ENCODE assay signal across 17 cellular contexts in genomic region chr6:111329882-111330633, GRCh38.
DNase-seq lines count a peak whose midpoint lies in the region; ATAC-seq and TF ChIP-seq lines count a peak whose summit lies in the region.
"Had no signal": no experiment of that assay in that cellular context is flagged by ENCODE, and none has a peak within 500 bp of the region (broad histone marks: within the 10 kb centered on the region; RNA-seq: fewer than 3 reads in every experiment).

No MANE protein-coding gene starts in this region.

- 91 to 98% methylated on average over 3 of the region's 3 CpGs for WGBS in testis, 2 donors

- no peak for DNase-seq in MCF 10A (ENCODE audit: unreplicated experiment)
- DNase-seq in breast epithelium (ENCODE audit: low spot score in 2 of 2) = no peak
- no peak for DNase-seq in NCI-H82 treated with DMSO at 0.1 percent for 48 hours (lab: John Stamatoyannopoulos, UW; ENCODE audit: unreplicated experiment)
- no peak for DNase-seq in inferior parietal cortex (ENCODE audit: extremely low spot score)
- no peak for DNase-seq in testis
- DNase-seq in mesenteric fat pad (ENCODE audit: low spot score) = no peak
- DNase-seq: 8988T; activated naive CD4-positive, alpha-beta T cell treated with Interleukin-2 at 50 U/mL for 16 hours; heart right ventricle; lower lobe of right lung; NCI-H1048; NCI-H226; PC-9; small intestine had no signal

- peak; percentile 84 for ATAC-seq in GM21737 (IDR thresholded peaks at IDR 0.05; ENCODE audit: unreplicated experiment)
- ATAC-seq in HG03354 (IDR thresholded peaks at IDR 0.05; ENCODE audit: poor library complexity, severe bottlenecking, unreplicated experiment) = peak; percentile 64
- ATAC-seq: heart right ventricle, lower lobe of right lung had no signal

- CTCF ChIA-PET in MCF 10A (lab: Yijun Ruan, JAX) = no interaction called here

- H3K9me3 ChIP-seq in breast epithelium = no peaks in the 10 kb centered on the region
- no peaks in the 10 kb centered on the region for H3K9me3 ChIP-seq in testis
- H3K9me3 ChIP-seq: lower lobe of right lung had no signal

- BruUV-seq in MCF 10A (replicated peaks; lab: Mats Ljungman, UMichigan) = no TSS peak

- H3K4me1 Mint-ChIP-seq in MCF 10A (ENCODE audit: insufficient read depth, unreplicated experiment) = no peaks in the 10 kb centered on the region
- H3K4me1 Mint-ChIP-seq: neural progenitor cell had no signal

- no peak overlapping the region for H3K4me3 Mint-ChIP-seq in MCF 10A (ENCODE audit: unreplicated experiment)
- H3K4me3 Mint-ChIP-seq: neural progenitor cell had no signal

- no peak overlapping the region for H3K4me3 ChIP-seq in breast epithelium
- no peak overlapping the region for H3K4me3 ChIP-seq in testis
- H3K4me3 ChIP-seq: heart right ventricle, lower lobe of right lung, neural progenitor cell, PC-9 had no signal

- H3K27me3 ChIP-seq in breast epithelium (no peaks in the 10 kb centered on the region), testis (no peaks in the 10 kb centered on the region)
- H3K27me3 ChIP-seq: heart right ventricle, neural progenitor cell had no signal

- POLR2A ChIA-PET in MCF 10A (lab: Yijun Ruan, JAX) = no interaction called here

- H3K4me1 ChIP-seq in breast epithelium = no peaks in the 10 kb centered on the region
- no peaks in the 10 kb centered on the region for H3K4me1 ChIP-seq in testis
- H3K4me1 ChIP-seq: heart right ventricle, lower lobe of right lung, neural progenitor cell had no signal

- H3K27me3 Mint-ChIP-seq in MCF 10A (ENCODE audit: insufficient read depth, unreplicated experiment) = no peaks in the 10 kb centered on the region

- intact Hi-C loops in MCF 10A (cut with micrococcal nuclease) = no loop called here
- intact Hi-C loops in breast epithelium (cut with DNase I; ENCODE audit: low total_unique reads) = no loop called here
- intact Hi-C loops in testis (cut with DNase I; ENCODE audit: low total_unique reads) = no loop called here

- H3K27ac Mint-ChIP-seq in MCF 10A (ENCODE audit: low read depth, unreplicated experiment) = peak overlapping the region; percentile 2
- H3K27ac Mint-ChIP-seq: neural progenitor cell had no signal

- H3K9me3 Mint-ChIP-seq in MCF 10A (ENCODE audit: unreplicated experiment) = no peaks in the 10 kb centered on the region
- H3K9me3 Mint-ChIP-seq: neural progenitor cell had no signal

- H3K36me3 Mint-ChIP-seq in MCF 10A (ENCODE audit: insufficient read depth, unreplicated experiment) = peaks cover 69% of the 10 kb centered on the region

- H3K27ac ChIP-seq in breast epithelium (no peak overlapping the region), testis (no peak overlapping the region)
- H3K27ac ChIP-seq: heart right ventricle, lower lobe of right lung, neural progenitor cell, PC-9 had no signal

- TF ChIP-seq CTCF in MCF 10A (IDR thresholded peaks at IDR 0.05; ENCODE audit: unreplicated experiment) = no peak
- TF ChIP-seq CTCF in breast epithelium (IDR thresholded peaks at IDR 0.05) = no peak
- no peak for TF ChIP-seq CTCF in testis (IDR thresholded peaks at IDR 0.05)

- TF ChIP-seq POLR2A in breast epithelium (IDR thresholded peaks at IDR 0.05) = no peak
- TF ChIP-seq POLR2A in testis (IDR thresholded peaks at IDR 0.05) = no peak

- no peaks in the 10 kb centered on the region for H3K36me3 ChIP-seq in breast epithelium
- no peaks in the 10 kb centered on the region for H3K36me3 ChIP-seq in testis (ENCODE audit: low read depth, missing control alignments)
